ENCODE assay signal across 20 cellular contexts in the genomic region with DNA sequence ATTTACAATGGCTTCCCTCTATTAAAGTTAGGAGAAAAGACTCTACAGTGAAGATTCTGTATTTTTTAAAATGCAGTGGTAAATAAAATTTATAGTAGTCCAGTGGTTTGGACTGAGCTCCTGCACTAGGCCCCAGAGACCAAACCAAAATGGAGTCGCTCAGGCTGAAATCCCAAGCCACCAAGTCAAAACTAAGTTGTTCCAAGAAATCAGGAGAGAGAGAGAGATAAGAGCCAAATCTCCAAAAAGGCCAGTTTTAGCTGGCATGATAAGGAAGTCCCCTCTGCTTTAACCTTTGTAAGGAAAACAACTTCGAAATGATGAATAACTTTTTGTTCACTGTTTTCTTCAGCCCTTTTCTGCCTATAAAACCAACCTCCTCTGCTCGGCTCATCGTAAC.
DNase-seq lines count a peak whose midpoint lies in the region; ATAC-seq, FAIRE-seq and TF ChIP-seq lines count a peak whose summit lies in the region.
"Had no signal": no experiment of that assay in that cellular context is flagged by ENCODE, and none has a peak within 500 bp of the region (broad histone marks: within the 10 kb centered on the region; RNA-seq: fewer than 3 reads in every experiment).

No MANE protein-coding gene starts in this region.

- no peak for TF ChIP-seq EP300 in K562 (IDR thresholded peaks at IDR 0.05; ENCODE audit: low read length)

- H3K4me3 ChIP-seq in CD4-positive, CD25-positive, alpha-beta regulatory T cell (ENCODE audit: low read depth, low read length) = no peak overlapping the region
- H3K4me3 ChIP-seq in DND-41 (ENCODE audit: low read depth in 1 of 2, low read length in 2 of 2) (no peak overlapping the region), K562 (no peak overlapping the region), foreskin fibroblast (ENCODE audit: low read depth in 1 of 2, low read length in 2 of 2) (no peak overlapping the region)
- H3K4me3 ChIP-seq: coronary artery, upper lobe of left lung had no signal

- TF ChIP-seq POLR2A in K562 (conservative IDR thresholded peaks at IDR 0.05) = no peak

- peaks cover 15% of the 10 kb centered on the region for H3K36me3 ChIP-seq in CD4-positive, CD25-positive, alpha-beta regulatory T cell (ENCODE audit: control insufficient read depth, insufficient read depth, low read length)
- H3K36me3 ChIP-seq in DND-41 (ENCODE audit: insufficient read depth, low read length) = peaks cover 6% of the 10 kb centered on the region; the same call in 1 of the 2 replicates
- H3K36me3 ChIP-seq in K562 (ENCODE audit: control insufficient read depth, insufficient read depth, low read length) = no peaks in the 10 kb centered on the region

- POLR2A ChIA-PET in K562 (lab: Yijun Ruan, JAX) = interaction anchor here (1.2 kb wide), 1 partner anchor 10 kb away, joined by 5 read pairs; no protein-coding TSS in a partner anchor

- ATAC-seq in CD4-positive, CD25-positive, alpha-beta regulatory T cell (ENCODE audit: low read depth in 2 of 2) = no peak
- no peak for ATAC-seq in DND-41 (ENCODE audit: insufficient read depth, low read depth)
- ATAC-seq in K562 = peak; percentile 19; the same call in 1 of the 3 replicates
- ATAC-seq in GM18498 (IDR thresholded peaks at IDR 0.05; ENCODE audit: unreplicated experiment) = no peak
- ATAC-seq in GM18873 (IDR thresholded peaks at IDR 0.05; ENCODE audit: low FRiP score, unreplicated experiment) = no peak
- ATAC-seq: HepG2 had no signal

- H3K27me3 ChIP-seq in CD4-positive, CD25-positive, alpha-beta regulatory T cell (ENCODE audit: control insufficient read depth, insufficient read depth, low read length) = no peaks in the 10 kb centered on the region
- H3K27me3 ChIP-seq in DND-41 (ENCODE audit: insufficient read depth, low read length, poor library complexity) = no peaks in the 10 kb centered on the region
- H3K27me3 ChIP-seq in K562 (ENCODE audit: control insufficient read depth in 2 of 2, insufficient read depth in 2 of 2, low read length in 2 of 2) = no peaks in the 10 kb centered on the region
- H3K27me3 ChIP-seq: upper lobe of left lung had no signal

- H3K79me2 ChIP-seq in DND-41 (ENCODE audit: insufficient read depth, low read length) (peaks cover 98% of the 10 kb centered on the region), K562 (ENCODE audit: control insufficient read depth, insufficient read depth, low read length) (no peaks in the 10 kb centered on the region)

- H3K9ac ChIP-seq in DND-41 (ENCODE audit: low read depth, low read length) = no peak overlapping the region
- no peak overlapping the region for H3K9ac ChIP-seq in K562 (ENCODE audit: insufficient read depth in 1 of 2, low read depth in 2 of 2, low read length in 2 of 2)
- H3K9ac ChIP-seq: parathyroid adenoma had no signal

- no peak overlapping the region for H2AFZ ChIP-seq in DND-41 (ENCODE audit: low read depth, low read length)
- no peak overlapping the region for H2AFZ ChIP-seq in K562 (ENCODE audit: low read depth, low read length)
- H2AFZ ChIP-seq: parathyroid adenoma had no signal

- H3K9me3 Mint-ChIP-seq in CD4-positive, CD25-positive, alpha-beta regulatory T cell = peaks cover 0 to 1% (median 0%) of the 10 kb centered on the region in 7 donors
- H3K9me3 Mint-ChIP-seq in nephron progenitor cell = peaks cover 6% of the 10 kb centered on the region

- CTCF ChIA-PET in K562 (lab: Yijun Ruan, JAX; ENCODE audit: low intra/inter-chr PET ratio) = no interaction called here

- TF ChIP-seq RAD21 in K562 (CRISPR knock-in tag; conservative IDR thresholded peaks at IDR 0.05 in 1 of 2, IDR thresholded peaks at IDR 0.05 in 1 of 2) = no peak

- in situ Hi-C loops in K562 (cut with MboI) = no loop called here

- peaks cover 52 to 88% (median 71%) of the 10 kb centered on the region in 4 donors for H3K4me1 Mint-ChIP-seq in CD4-positive, CD25-positive, alpha-beta regulatory T cell
- H3K4me1 Mint-ChIP-seq in nephron progenitor cell = peaks cover 52% of the 10 kb centered on the region

- H3K4me1 ChIP-seq in CD4-positive, CD25-positive, alpha-beta regulatory T cell (ENCODE audit: control insufficient read depth, insufficient read depth, low read length, poor library complexity, severe bottlenecking) = peaks cover 72% of the 10 kb centered on the region
- H3K4me1 ChIP-seq in DND-41 (ENCODE audit: insufficient read depth, low read length) (peaks cover 53% of the 10 kb centered on the region), K562 (replicated peaks in 1 of 2; ENCODE audit: control insufficient read depth in 2 of 2, insufficient read depth in 2 of 2, low read length in 2 of 2) (peaks cover 0 to 7% of the 10 kb centered on the region in 2 experiments; a peak in 3 of 5 replicates)

- no peaks in the 10 kb centered on the region for H3K9me3 ChIP-seq in CD4-positive, CD25-positive, alpha-beta regulatory T cell (ENCODE audit: control insufficient read depth in 2 of 2, low read length in 2 of 2)
- H3K9me3 ChIP-seq in DND-41 (ENCODE audit: insufficient read depth, low read length, severe bottlenecking) = no peaks in the 10 kb centered on the region
- H3K9me3 ChIP-seq in K562 (replicated peaks; ENCODE audit: control insufficient read depth, insufficient read depth, low read depth, low read length) = no peaks in the 10 kb centered on the region

- BruUV-seq in K562 (replicated peaks; lab: Mats Ljungman, UMichigan) = no TSS peak

- H4K20me1 ChIP-seq in DND-41 (ENCODE audit: insufficient read depth, low read length) (peaks cover 3% of the 10 kb centered on the region; the same call in 1 of the 2 replicates), K562 (replicated peaks; ENCODE audit: control insufficient read depth, insufficient read depth, low read length) (no peaks in the 10 kb centered on the region)

- no peak for TF ChIP-seq CTCF in DND-41 (IDR thresholded peaks at IDR 0.05; ENCODE audit: borderline replicate concordance, extremely low read depth, low read length, poor library complexity, severe bottlenecking)
- TF ChIP-seq CTCF in K562 (IDR thresholded peaks at IDR 0.05 in 2 of 3, conservative IDR thresholded peaks at IDR 0.05 in 1 of 3; ENCODE audit: insufficient read depth in 2 of 3, low read depth in 1 of 3, low read length in 3 of 3) = no peak
- TF ChIP-seq CTCF in nephron progenitor cell (IDR thresholded peaks at IDR 0.05) = no peak
- TF ChIP-seq CTCF in foreskin fibroblast (IDR thresholded peaks at IDR 0.05; ENCODE audit: low read depth, low read length) = no peak

- WGBS in K562 (ENCODE audit: insufficient coverage, low coverage, missing lambda C conversion rate) = 18% methylated on average over 4 of the region's 4 CpGs

- no peak for DNase-seq in CD4-positive, CD25-positive, alpha-beta regulatory T cell
- DNase-seq in DND-41 = no peak
- DNase-seq in K562 (ENCODE audit: extremely low read depth in 1 of 4, low spot score in 3 of 4) = peak in 1 of 4 experiments; percentile 38
- DNase-seq in nephron progenitor cell = no peak
- no peak for DNase-seq in GM19238 (ENCODE audit: insufficient read length, low spot score)
- no peak for DNase-seq in foreskin fibroblast
- DNase-seq: activated CD4-positive, alpha-beta T cell treated with anti-CD3 and anti-CD28 coated beads, Interleukin-2, amount 50 U/mL, for 1 hour; erythroblast; islet precursor cell; MM.1S; NCI-H187; NCI-H510A; T1000; upper lobe of left lung had no signal

- H3K36me3 Mint-ChIP-seq in CD4-positive, CD25-positive, alpha-beta regulatory T cell = peaks cover 27% of the 10 kb centered on the region
- H3K36me3 Mint-ChIP-seq in nephron progenitor cell (ENCODE audit: low read depth) = no peaks in the 10 kb centered on the region

- no peak overlapping the region for H3K27ac ChIP-seq in CD4-positive, CD25-positive, alpha-beta regulatory T cell (ENCODE audit: insufficient read depth, low read length, poor library complexity, severe bottlenecking)
- 0 out of 2 replicates have a peak overlapping the region, but pooled peaks have one; percentile 3 for H3K27ac ChIP-seq in DND-41 (ENCODE audit: low read length)
- H3K27ac ChIP-seq in K562 (ENCODE audit: extremely low read depth, low read depth, low read length) = no peak overlapping the region
- H3K27ac ChIP-seq: parathyroid adenoma had no signal

- peak overlapping the region in 2 of 3 donors; percentile 78 to 87 for H3K27ac Mint-ChIP-seq in CD4-positive, CD25-positive, alpha-beta regulatory T cell
- peak overlapping the region; percentile 50 for H3K27ac Mint-ChIP-seq in nephron progenitor cell

- no peaks in the 10 kb centered on the region for H3K9me1 ChIP-seq in K562 (ENCODE audit: control insufficient read depth, insufficient read depth, low read length)

- peak overlapping the region in 1 of 4 donors; percentile 39 for H3K4me3 Mint-ChIP-seq in CD4-positive, CD25-positive, alpha-beta regulatory T cell
- H3K4me3 Mint-ChIP-seq in nephron progenitor cell = no peak overlapping the region
- H3K4me3 Mint-ChIP-seq: CD14-positive monocyte had no signal

- peaks cover 3% of the 10 kb centered on the region for H3K27me3 Mint-ChIP-seq in CD4-positive, CD25-positive, alpha-beta regulatory T cell
- H3K27me3 Mint-ChIP-seq in nephron progenitor cell (ENCODE audit: low read depth, poor library complexity) = no peaks in the 10 kb centered on the region

- FAIRE-seq in K562 (lab: Jason Lieb, UNC) = no peak
- FAIRE-seq: HepG2 had no signal

- intact Hi-C loops in K562 (cut with micrococcal nuclease) = no loop called here

- H3K4me2 ChIP-seq in DND-41 (ENCODE audit: insufficient read depth, low read length) = no peak overlapping the region
- no peak overlapping the region for H3K4me2 ChIP-seq in K562 (ENCODE audit: insufficient read depth, low read length)

TF ChIP-seq in K562, 482 proteins besides CTCF, POLR2A, EP300 and RAD21 (continues in another document):
- TF ChIP-seq ZBED1 (IDR thresholded peaks at IDR 0.05) = no peak
- no peak for TF ChIP-seq TRIM24 (IDR thresholded peaks at IDR 0.05)
- TF ChIP-seq ZNF764 (CRISPR knock-in tag; IDR thresholded peaks at IDR 0.05; ENCODE audit: low read depth) = no peak
- TF ChIP-seq YY1 (IDR thresholded peaks at IDR 0.05; ENCODE audit: borderline replicate concordance in 1 of 3, control insufficient read depth in 1 of 3, extremely low read depth in 1 of 3, insufficient read depth in 3 of 3, insufficient read length in 1 of 3, insufficient replicate concordance in 2 of 3, low read depth in 1 of 3, low read length in 2 of 3) = peak in 1 of 3 experiments; percentile 48
- TF ChIP-seq, protein P1, sequence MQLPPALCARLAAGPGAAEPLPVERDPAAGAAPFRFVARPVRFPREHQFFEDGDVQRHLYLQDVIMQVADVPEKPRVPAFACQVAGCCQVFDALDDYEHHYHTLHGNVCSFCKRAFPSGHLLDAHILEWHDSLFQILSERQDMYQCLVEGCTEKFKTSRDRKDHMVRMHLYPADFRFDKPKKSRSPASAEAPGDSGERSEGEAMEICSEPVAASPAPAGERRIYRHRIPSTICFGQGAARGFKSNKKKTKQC (CRISPR knock-in tag; IDR thresholded peaks at IDR 0.05) = no peak
- 0 out of 2 replicates have a peak, but pooled peaks have one; percentile 31 for TF ChIP-seq MEF2D (tag; conservative IDR thresholded peaks at IDR 0.05; ENCODE audit: low read depth)
